1 cellular context compared by ENCODE assay signal in genomic region chr14:89371600-89371999, GRCh38.
TF ChIP-seq lines count a peak whose summit lies in the region.

No MANE protein-coding gene starts in this region.

TF ChIP-seq in GM12878, 131 proteins besides CTCF, POLR2A, EP300 and RAD21 (continued from another document):
- TF ChIP-seq ZNF207 (IDR thresholded peaks at IDR 0.05; ENCODE audit: borderline replicate concordance) (no peak), TAF1 (IDR thresholded peaks at IDR 0.05; ENCODE audit: borderline replicate concordance, low read depth, low read length) (no peak), EGR1 (IDR thresholded peaks at IDR 0.05; ENCODE audit: borderline replicate concordance in 1 of 2, low read depth in 2 of 2, low read length in 2 of 2) (no peak), POU2F2 (IDR thresholded peaks at IDR 0.05; ENCODE audit: borderline replicate concordance, low read depth, low read length) (no peak), JUNB (IDR thresholded peaks at IDR 0.05) (no peak), ELK1 (IDR thresholded peaks at IDR 0.05; ENCODE audit: low read depth, low read length) (no peak), ZZZ3 (IDR thresholded peaks at IDR 0.05; ENCODE audit: control insufficient read depth, insufficient read length, low read depth) (no peak), ZNF217 (IDR thresholded peaks at IDR 0.05) (no peak), SP1 (IDR thresholded peaks at IDR 0.05; ENCODE audit: low read depth, low read length) (no peak), EED (IDR thresholded peaks at IDR 0.05; ENCODE audit: low read depth) (no peak), BMI1 (IDR thresholded peaks at IDR 0.05; ENCODE audit: borderline replicate concordance) (no peak), ZNF622 (IDR thresholded peaks at IDR 0.05) (no peak)
- TF ChIP-seq, protein P1, sequence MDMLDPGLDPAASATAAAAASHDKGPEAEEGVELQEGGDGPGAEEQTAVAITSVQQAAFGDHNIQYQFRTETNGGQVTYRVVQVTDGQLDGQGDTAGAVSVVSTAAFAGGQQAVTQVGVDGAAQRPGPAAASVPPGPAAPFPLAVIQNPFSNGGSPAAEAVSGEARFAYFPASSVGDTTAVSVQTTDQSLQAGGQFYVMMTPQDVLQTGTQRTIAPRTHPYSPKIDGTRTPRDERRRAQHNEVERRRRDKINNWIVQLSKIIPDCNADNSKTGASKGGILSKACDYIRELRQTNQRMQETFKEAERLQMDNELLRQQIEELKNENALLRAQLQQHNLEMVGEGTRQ (IDR thresholded peaks at IDR 0.05; ENCODE audit: borderline replicate concordance, low read depth, low read length): no peak
- TF ChIP-seq, protein P2, sequence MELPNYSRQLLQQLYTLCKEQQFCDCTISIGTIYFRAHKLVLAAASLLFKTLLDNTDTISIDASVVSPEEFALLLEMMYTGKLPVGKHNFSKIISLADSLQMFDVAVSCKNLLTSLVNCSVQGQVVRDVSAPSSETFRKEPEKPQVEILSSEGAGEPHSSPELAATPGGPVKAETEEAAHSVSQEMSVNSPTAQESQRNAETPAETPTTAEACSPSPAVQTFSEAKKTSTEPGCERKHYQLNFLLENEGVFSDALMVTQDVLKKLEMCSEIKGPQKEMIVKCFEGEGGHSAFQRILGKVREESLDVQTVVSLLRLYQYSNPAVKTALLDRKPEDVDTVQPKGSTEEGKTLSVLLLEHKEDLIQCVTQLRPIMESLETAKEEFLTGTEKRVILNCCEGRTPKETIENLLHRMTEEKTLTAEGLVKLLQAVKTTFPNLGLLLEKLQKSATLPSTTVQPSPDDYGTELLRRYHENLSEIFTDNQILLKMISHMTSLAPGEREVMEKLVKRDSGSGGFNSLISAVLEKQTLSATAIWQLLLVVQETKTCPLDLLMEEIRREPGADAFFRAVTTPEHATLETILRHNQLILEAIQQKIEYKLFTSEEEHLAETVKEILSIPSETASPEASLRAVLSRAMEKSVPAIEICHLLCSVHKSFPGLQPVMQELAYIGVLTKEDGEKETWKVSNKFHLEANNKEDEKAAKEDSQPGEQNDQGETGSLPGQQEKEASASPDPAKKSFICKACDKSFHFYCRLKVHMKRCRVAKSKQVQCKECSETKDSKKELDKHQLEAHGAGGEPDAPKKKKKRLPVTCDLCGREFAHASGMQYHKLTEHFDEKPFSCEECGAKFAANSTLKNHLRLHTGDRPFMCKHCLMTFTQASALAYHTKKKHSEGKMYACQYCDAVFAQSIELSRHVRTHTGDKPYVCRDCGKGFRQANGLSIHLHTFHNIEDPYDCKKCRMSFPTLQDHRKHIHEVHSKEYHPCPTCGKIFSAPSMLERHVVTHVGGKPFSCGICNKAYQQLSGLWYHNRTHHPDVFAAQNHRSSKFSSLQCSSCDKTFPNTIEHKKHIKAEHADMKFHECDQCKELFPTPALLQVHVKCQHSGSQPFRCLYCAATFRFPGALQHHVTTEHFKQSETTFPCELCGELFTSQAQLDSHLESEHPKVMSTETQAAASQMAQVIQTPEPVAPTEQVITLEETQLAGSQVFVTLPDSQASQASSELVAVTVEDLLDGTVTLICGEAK (IDR thresholded peaks at IDR 0.05; ENCODE audit: borderline replicate concordance): no peak
- TF ChIP-seq, protein P3, sequence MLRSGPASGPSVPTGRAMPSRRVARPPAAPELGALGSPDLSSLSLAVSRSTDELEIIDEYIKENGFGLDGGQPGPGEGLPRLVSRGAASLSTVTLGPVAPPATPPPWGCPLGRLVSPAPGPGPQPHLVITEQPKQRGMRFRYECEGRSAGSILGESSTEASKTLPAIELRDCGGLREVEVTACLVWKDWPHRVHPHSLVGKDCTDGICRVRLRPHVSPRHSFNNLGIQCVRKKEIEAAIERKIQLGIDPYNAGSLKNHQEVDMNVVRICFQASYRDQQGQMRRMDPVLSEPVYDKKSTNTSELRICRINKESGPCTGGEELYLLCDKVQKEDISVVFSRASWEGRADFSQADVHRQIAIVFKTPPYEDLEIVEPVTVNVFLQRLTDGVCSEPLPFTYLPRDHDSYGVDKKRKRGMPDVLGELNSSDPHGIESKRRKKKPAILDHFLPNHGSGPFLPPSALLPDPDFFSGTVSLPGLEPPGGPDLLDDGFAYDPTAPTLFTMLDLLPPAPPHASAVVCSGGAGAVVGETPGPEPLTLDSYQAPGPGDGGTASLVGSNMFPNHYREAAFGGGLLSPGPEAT (IDR thresholded peaks at IDR 0.05; ENCODE audit: low read depth): no peak
